In genomic region chr1:85276290-85277026, GRCh38 we compare ENCODE assay signal across 8 cellular contexts. TPM values are rescaled to one million over a fixed set of nuclear protein-coding genes. Genes with fewer than 3 reads are reported as not detected.
DNase-seq lines count a peak whose midpoint lies in the region; ATAC-seq, FAIRE-seq and TF ChIP-seq lines count a peak whose summit lies in the region.

Gene BCL10 (minus strand): TSS chr1:85276632. CDS start chr1:85276352, 280 bp downstream.

- TF ChIP-seq POLR2A in GM12892 (IDR thresholded peaks at IDR 0.05; ENCODE audit: low read depth, low read length) = peak; percentile 80
- peak; percentile 78 to 87 for TF ChIP-seq POLR2A in adrenal gland (IDR thresholded peaks at IDR 0.05)
- TF ChIP-seq POLR2A in transverse colon (IDR thresholded peaks at IDR 0.05) = peak; percentile 97

- peaks cover 10% of the 10 kb centered on the region for H3K79me1 ChIP-seq in trophoblast cell (ENCODE audit: low read length)

- peak within 1 kb of the TSS; percentile 78 for H4K91ac ChIP-seq in trophoblast cell (ENCODE audit: low read depth, low read length)

- peak within 1 kb of the TSS; percentile 87 for H3K14ac ChIP-seq in trophoblast cell (ENCODE audit: low read length)

- DNase-seq in GM12892 (ENCODE audit: insufficient read length) (peak; percentile 86), NCI-H146 (lab: John Stamatoyannopoulos, UW) (peak; percentile 99), T-helper 1 cell (peak; percentile 94 to 99 (median 97)), adrenal gland (peak; percentile 97 to 99 (median 99)), cardiac septum (ENCODE audit: low spot score) (peak; percentile 100), trophoblast cell (peak; percentile 99), transverse colon (peak; percentile 99)

- peak within 1 kb of the TSS; percentile 8 for H2AK5ac ChIP-seq in trophoblast cell (ENCODE audit: low read length)

- H3K9me3 ChIP-seq in adrenal gland (replicated peaks in 1 of 3) (no peaks in the 10 kb centered on the region), trophoblast cell (ENCODE audit: insufficient read depth, low read depth, low read length) (no peaks in the 10 kb centered on the region), transverse colon (no peaks in the 10 kb centered on the region)

- peaks cover 7% of the 10 kb centered on the region for H3K79me2 ChIP-seq in trophoblast cell (ENCODE audit: control insufficient read depth, insufficient read depth, low read length, poor library complexity)

- peak within 1 kb of the TSS; percentile 95 for H3K9ac ChIP-seq in trophoblast cell (ENCODE audit: low read length)

- intact Hi-C loops in adrenal gland (cut with DNase I) = no loop called here
- intact Hi-C loops in cardiac septum (cut with DNase I) = loop anchor here (2.0 kb wide), 1 partner anchor 18 kb away; the partner anchor contains the start of gene C1orf52
- intact Hi-C loops in transverse colon (cut with DNase I; ENCODE audit: low total_unique reads) = no loop called here

- H3K4me2 ChIP-seq in trophoblast cell (ENCODE audit: low read length) = peak within 1 kb of the TSS; percentile 94

- peak within 1 kb of the TSS; percentile 78 for H3K18ac ChIP-seq in trophoblast cell (ENCODE audit: low read length)

- H3K4me3 ChIP-seq in adrenal gland = peak within 1 kb of the TSS; percentile 66 to 83 (median 67)
- peak within 1 kb of the TSS; percentile 87 for H3K4me3 ChIP-seq in trophoblast cell (ENCODE audit: low read depth, low read length)
- H3K4me3 ChIP-seq in transverse colon = peak within 1 kb of the TSS; percentile 83 to 94 (median 88)

- TF ChIP-seq EP300 in transverse colon (IDR thresholded peaks at IDR 0.05; ENCODE audit: low read depth) = peak; percentile 65

- H2BK12ac ChIP-seq in trophoblast cell (ENCODE audit: low read length) = no peak within 1 kb of the TSS

- H4K8ac ChIP-seq in trophoblast cell (ENCODE audit: low read depth, low read length) = peak within 1 kb of the TSS; percentile 93

- in situ Hi-C loops in transverse colon (cut with MboI; ENCODE audit: low pct_ligation_motif_present in 1 of 4, low pct_unique_long_range_greater_than_20kb in 1 of 4, low sequenced_read_pairs in 3 of 4) = no loop called here

- 0 to 1% (median 0%) methylated on average over 4 to 72 of the region's 72 CpGs for WGBS in adrenal gland, 4 donors
- WGBS in trophoblast cell (ENCODE audit: extremely low coverage, insufficient coverage, insufficient read length) = no CpG with 5 or more reads among the region's 72 CpGs
- 0% methylated on average over 2 to 59 of the region's 72 CpGs for WGBS in transverse colon (ENCODE audit: low coverage in 1 of 2), 2 donors

- FAIRE-seq in GM12892 (lab: Jason Lieb, UNC) = peak; percentile 99

- peak; percentile 93 for ATAC-seq in HG02852 (IDR thresholded peaks at IDR 0.05; ENCODE audit: unreplicated experiment)

- H3K27me3 ChIP-seq in adrenal gland (no peaks in the 10 kb centered on the region), trophoblast cell (ENCODE audit: insufficient read depth, low read length) (no peaks in the 10 kb centered on the region), transverse colon (no peaks in the 10 kb centered on the region)

- H3K4ac ChIP-seq in trophoblast cell (ENCODE audit: low read depth, low read length) = peak within 1 kb of the TSS; percentile 77

- H3K27ac ChIP-seq in adrenal gland (peak within 1 kb of the TSS; percentile 95 to 99 (median 97)), trophoblast cell (ENCODE audit: low read depth, low read length) (peak within 1 kb of the TSS; percentile 88), transverse colon (peak within 1 kb of the TSS; percentile 98 to 100 (median 100))

- H2BK5ac ChIP-seq in trophoblast cell (ENCODE audit: low read depth, low read length, poor library complexity) = peak within 1 kb of the TSS; percentile 56

- peak within 1 kb of the TSS; percentile 10 for H3K23ac ChIP-seq in trophoblast cell (ENCODE audit: low read length)

- TF ChIP-seq CTCF in adrenal gland (IDR thresholded peaks at IDR 0.05) (no peak), transverse colon (IDR thresholded peaks at IDR 0.05) (no peak)

- peak within 1 kb of the TSS; percentile 62 for H4K12ac ChIP-seq in trophoblast cell (ENCODE audit: low read depth, low read length)

- H2BK120ac ChIP-seq in trophoblast cell (ENCODE audit: insufficient read depth, low read length, poor library complexity) = peak within 1 kb of the TSS; percentile 5

- no peaks in the 10 kb centered on the region for H3K36me3 ChIP-seq in adrenal gland (replicated peaks in 1 of 2)
- no peaks in the 10 kb centered on the region for H3K36me3 ChIP-seq in trophoblast cell (ENCODE audit: control insufficient read depth in 1 of 2, insufficient read depth in 2 of 2, low read length in 2 of 2)
- no peaks in the 10 kb centered on the region for H3K36me3 ChIP-seq in transverse colon

- peak within 1 kb of the TSS; percentile 61 for H2AFZ ChIP-seq in trophoblast cell (ENCODE audit: insufficient read depth, low read length, poor library complexity)

- H3K4me1 ChIP-seq in adrenal gland (replicated peaks in 1 of 2) (peaks cover 12 to 33% of the 10 kb centered on the region in 2 donors), trophoblast cell (ENCODE audit: control insufficient read depth in 1 of 2, insufficient read depth in 2 of 2, low read length in 2 of 2) (peaks cover 6% of the 10 kb centered on the region in 2 experiments), transverse colon (peaks cover 22 to 70% (median 50%) of the 10 kb centered on the region in 4 donors)

RNA-seq across cellular contexts. Expression of gene BCL10, which starts in this region (rescaled TPM):
- 18.7 TPM for polyA plus RNA-seq in GM12892 (2012; ENCODE audit: missing spikeins)
- 10 to 100 TPM; 12.3 to 29.8 (median 21.9) TPM for total RNA-seq in adrenal gland
- 10 to 100 TPM in 1 of 3 donors, 1 to 10 TPM in 2; 5.5 to 17.8 (median 5.6) TPM for polyA plus RNA-seq in adrenal gland
- 8.7 TPM for total RNA-seq in cardiac septum
- 13.1 and 13.6 TPM in 2 replicates for polyA plus RNA-seq in trophoblast cell (2013)
- 10 to 100 TPM; 34.2 to 65.5 (median 56.5) TPM for total RNA-seq in transverse colon

Comparison
In these comparisons a context has a peak if more than half of its experiments do, and no peak if none do; other contexts are left out.
1. Peak in every context shown above with its lines: DNase-seq, ATAC-seq, H3K4me3 ChIP-seq and H3K27ac ChIP-seq.